Comparison of ENCODE assay signal across 8 cellular contexts in genomic region chr6:56370127-56370540, GRCh38.
DNase-seq lines count a peak whose midpoint lies in the region; ATAC-seq and TF ChIP-seq lines count a peak whose summit lies in the region.

No MANE protein-coding gene starts in this region.

- TF ChIP-seq CTCF in WTC11 (IDR thresholded peaks at IDR 0.05) (no peak), sigmoid colon (IDR thresholded peaks at IDR 0.05) (peak; percentile 45 to 73 (median 64))

- peaks cover 47% of the 10 kb centered on the region for H3F3A ChIP-seq in GM23248 (ENCODE audit: insufficient read depth)

- DNase-seq in GM23248 (peak; percentile 84), WTC11 (ENCODE audit: low spot score) (peak; percentile 59), left cardiac atrium (peak; percentile 56), sigmoid colon (peak; percentile 93), Ammon's horn (ENCODE audit: low spot score) (no peak), D341Med (ENCODE audit: low spot score) (no peak)
- DNase-seq in stimulated activated CD4-positive, alpha-beta T cell treated with anti-CD3 and anti-CD28 coated beads, Interleukin-4, amount 100 ng/mL, for 4 hours = no peak

- H3K4me1 ChIP-seq in GM23248 (ENCODE audit: insufficient read depth) (peaks cover 35% of the 10 kb centered on the region), sigmoid colon (peaks cover 0 to 96% (median 78%) of the 10 kb centered on the region in 4 donors)

- H3K4me3 Mint-ChIP-seq in WTC11 = no peak overlapping the region

- peak overlapping the region; percentile 59 for H3K9ac ChIP-seq in GM23248

- H3K9me2 ChIP-seq in GM23248 (ENCODE audit: insufficient read depth) = no peaks in the 10 kb centered on the region

- H3K27me3 Mint-ChIP-seq in WTC11 (ENCODE audit: low read depth) = no peaks in the 10 kb centered on the region; the same call in 1 of the 2 replicates

- H3K4me2 ChIP-seq in GM23248 (ENCODE audit: unreplicated experiment) = peak overlapping the region; percentile 87

- H4K20me1 ChIP-seq in GM23248 (ENCODE audit: insufficient read depth) = no peaks in the 10 kb centered on the region

- no peak for TF ChIP-seq EP300 in sigmoid colon (IDR thresholded peaks at IDR 0.05)

- H3K27me3 ChIP-seq in GM23248 (replicated peaks; ENCODE audit: insufficient read depth) (no peaks in the 10 kb centered on the region), sigmoid colon (no peaks in the 10 kb centered on the region)

- POLR2A ChIA-PET in WTC11 (lab: Charles Lee) = no interaction called here

- H3K4me1 Mint-ChIP-seq in WTC11 = peaks cover 15% of the 10 kb centered on the region

- H3K9me3 ChIP-seq in GM23248 (ENCODE audit: low read depth) (no peaks in the 10 kb centered on the region), sigmoid colon (no peaks in the 10 kb centered on the region)

- H3K4me3 ChIP-seq in GM23248 = peak overlapping the region; percentile 60
- peak overlapping the region in 1 of 4 donors; percentile 6 for H3K4me3 ChIP-seq in sigmoid colon

- in situ Hi-C loops in GM23248 (cut with MboI) = loop anchor here (10.0 kb wide), 1 partner anchor 65 kb away; no protein-coding TSS in a partner anchor

- H3K27ac Mint-ChIP-seq in WTC11 = no peak overlapping the region; the same call in 1 of the 2 replicates

- H2AFZ ChIP-seq in GM23248 = peak overlapping the region; percentile 27

- CTCF ChIA-PET in WTC11 (lab: Charles Lee) = interaction anchor here (0.6 to 2.1 kb wide), 12 partner anchors 17 to 225 kb away, joined by 3 to 9 read pairs (median 4); no protein-coding TSS in a partner anchor

- H3K36me3 ChIP-seq in GM23248 (ENCODE audit: low read depth) (no peaks in the 10 kb centered on the region), sigmoid colon (no peaks in the 10 kb centered on the region)

- WGBS in GM23248 (ENCODE audit: low coverage in 1 of 2, low lambda C conversion rate in 2 of 2, missing lambda C conversion rate in 2 of 2), 2 experiments = 2 to 3% methylated on average over 10 of the region's 10 CpGs
- 24 to 62% methylated on average over 10 of the region's 10 CpGs for WGBS in sigmoid colon, 2 donors

- no peaks in the 10 kb centered on the region for H3K9me3 Mint-ChIP-seq in WTC11

- H3K36me3 Mint-ChIP-seq in WTC11 = no peaks in the 10 kb centered on the region

- intact Hi-C loops in left cardiac atrium (cut with DNase I) = loop anchor here in 1 of 2 donors (10.0 kb wide), 1 partner anchor 85 kb away; no protein-coding TSS in a partner anchor
- intact Hi-C loops in sigmoid colon (cut with DNase I) = loop anchor here (2.0 to 5.0 kb wide), 2 partner anchors 82 to 181 kb away; no protein-coding TSS in a partner anchor

- no peak for TF ChIP-seq POLR2A in sigmoid colon (IDR thresholded peaks at IDR 0.05)

- peak; percentile 99 for ATAC-seq in WTC11
- ATAC-seq in left cardiac atrium = peak; percentile 61 to 62
- no peak for ATAC-seq in GM18907 (IDR thresholded peaks at IDR 0.05; ENCODE audit: unreplicated experiment)

- H3K79me2 ChIP-seq in GM23248 (ENCODE audit: insufficient read depth) = no peaks in the 10 kb centered on the region

- H3K27ac ChIP-seq in GM23248 (peak overlapping the region; percentile 80), sigmoid colon (peak overlapping the region; percentile 80 to 95 (median 90))

TF ChIP-seq in WTC11, 78 proteins besides CTCF, POLR2A, EP300 and RAD21:
- TF ChIP-seq JUN (CRISPR knock-in tag; IDR thresholded peaks at IDR 0.05) = no peak
- TF ChIP-seq GABPB1 (CRISPR knock-in tag; IDR thresholded peaks at IDR 0.05) = no peak
- no peak for TF ChIP-seq PRDM15 (CRISPR knock-in tag; IDR thresholded peaks at IDR 0.05)
- TF ChIP-seq ZMAT4 (CRISPR knock-in tag; IDR thresholded peaks at IDR 0.05) = no peak
- no peak for TF ChIP-seq PREB (CRISPR knock-in tag; IDR thresholded peaks at IDR 0.05; ENCODE audit: borderline replicate concordance)
- no peak for TF ChIP-seq NR2C2 (CRISPR knock-in tag; IDR thresholded peaks at IDR 0.05)
- no peak for TF ChIP-seq ZNF219 (CRISPR knock-in tag; IDR thresholded peaks at IDR 0.05; ENCODE audit: borderline replicate concordance)
- no peak for TF ChIP-seq OVOL2 (CRISPR knock-in tag; IDR thresholded peaks at IDR 0.05; ENCODE audit: borderline replicate concordance)
- TF ChIP-seq ZNF121 (CRISPR knock-in tag; IDR thresholded peaks at IDR 0.05) = no peak
- no peak for TF ChIP-seq MYBL2 (CRISPR knock-in tag; IDR thresholded peaks at IDR 0.05)
- no peak for TF ChIP-seq TEAD1 (CRISPR knock-in tag; IDR thresholded peaks at IDR 0.05)
- no peak for TF ChIP-seq E2F1 (CRISPR knock-in tag; IDR thresholded peaks at IDR 0.05)

Comparison
In these comparisons a context has a peak if more than half of its experiments do, and no peak if none do; other contexts are left out.
1. DNase-seq: peak in GM23248 (single experiment), WTC11 (single experiment), left cardiac atrium (single experiment) and sigmoid colon (single experiment); none in stimulated activated CD4-positive, alpha-beta T cell treated with anti-CD3 and anti-CD28 coated beads, Interleukin-4, amount 100 ng/mL, for 4 hours (0 of 2), Ammon's horn (single experiment) and D341Med (single experiment).